Comparison of ENCODE assay signal across 18 cellular contexts in genomic region chr10:79259834-79260233, GRCh38.
DNase-seq lines count a peak whose midpoint lies in the region; ATAC-seq and TF ChIP-seq lines count a peak whose summit lies in the region.
"Had no signal": no experiment of that assay in that cellular context is flagged by ENCODE, and none has a peak within 500 bp of the region (broad histone marks: within the 10 kb centered on the region; RNA-seq: fewer than 3 reads in every experiment).

No MANE protein-coding gene starts in this region.

- peak overlapping the region in 1 of 2 experiments; percentile 0 for H3K14ac ChIP-seq in mesenchymal stem cell (ENCODE audit: low read length in 2 of 2)

- no peak for ATAC-seq in activated CD8-positive, alpha-beta memory T cell treated with anti-CD3 and anti-CD28 coated beads, Interleukin-2, amount 10 ng/mL, durations not matched to agents 7 days and 5 days
- ATAC-seq in T-helper 17 cell (no peak), GM21367 (IDR thresholded peaks at IDR 0.05; ENCODE audit: unreplicated experiment) (no peak)
- ATAC-seq: left lung; stimulated activated naive CD8-positive, alpha-beta T cell treated with anti-CD3 and anti-CD28 coated beads, Interleukin-15, amount 100 ng/mL, for 72 hours had no signal

- no peak overlapping the region for H3K4ac ChIP-seq in mesenchymal stem cell (ENCODE audit: low read depth in 1 of 2, low read length in 2 of 2)

- H3K4me1 Mint-ChIP-seq in activated CD8-positive, alpha-beta memory T cell treated with anti-CD3 and anti-CD28 coated beads, Interleukin-2, amount 10 ng/mL, durations not matched to agents 7 days and 5 days: peaks cover 34% of the 10 kb centered on the region
- H3K4me1 Mint-ChIP-seq in T-helper 17 cell: peaks cover 33% of the 10 kb centered on the region

- no peak overlapping the region for H2AK5ac ChIP-seq in mesenchymal stem cell (ENCODE audit: low read length, severe bottlenecking)

- no peaks in the 10 kb centered on the region for H3K27me3 ChIP-seq in mesenchymal stem cell (ENCODE audit: control insufficient read depth in 1 of 2, insufficient read depth in 1 of 2, low read length in 2 of 2)
- no peaks in the 10 kb centered on the region for H3K27me3 ChIP-seq in suprapubic skin
- H3K27me3 ChIP-seq: left lung had no signal

- H4K91ac ChIP-seq in mesenchymal stem cell (ENCODE audit: low read length): no peak overlapping the region

- H3K23ac ChIP-seq in mesenchymal stem cell (ENCODE audit: low read length in 2 of 2): peak overlapping the region in 1 of 2 experiments; percentile 23

- H3K27ac ChIP-seq in mesenchymal stem cell (ENCODE audit: low read length, poor library complexity, severe bottlenecking) (no peak overlapping the region), suprapubic skin (peak overlapping the region; percentile 16)
- H3K27ac ChIP-seq: left lung had no signal

- DNase-seq in activated CD8-positive, alpha-beta memory T cell treated with anti-CD3 and anti-CD28 coated beads, Interleukin-2, amount 10 ng/mL, durations not matched to agents 7 days and 5 days: peak; percentile 47
- no peak for DNase-seq in activated CD8-positive, alpha-beta memory T cell treated with anti-CD3 and anti-CD28 coated beads, Interleukin-2, amount 50 U/mL, for 48 hours
- DNase-seq in T-helper 17 cell: no peak
- no peak for DNase-seq in mesenchymal stem cell
- no peak for DNase-seq in suprapubic skin (ENCODE audit: low spot score in 2 of 2)
- DNase-seq in inferior parietal cortex (ENCODE audit: extremely low spot score): no peak
- DNase-seq in HUDEP-2 (lab: John Stamatoyannopoulos, UW; ENCODE audit: unreplicated experiment in 76 of 76): no peak
- DNase-seq: activated CD4-positive, alpha-beta T cell treated with anti-CD3 and anti-CD28 coated beads, Interleukin-2, amount 50 U/mL, for 4 hours; caudate nucleus; CD4-positive, alpha-beta T cell; endodermal cell; left lung; naive B cell; NCI-H1694; NCI-H446; stimulated activated naive CD8-positive, alpha-beta T cell treated with anti-CD3 and anti-CD28 coated beads, Interleukin-15, amount 100 ng/mL, for 72 hours had no signal

- no peak overlapping the region for H3K9ac ChIP-seq in mesenchymal stem cell (ENCODE audit: low read length)

- CTCF ChIA-PET in activated CD8-positive, alpha-beta memory T cell treated with anti-CD3 and anti-CD28 coated beads, Interleukin-2, amount 10 ng/mL, durations not matched to agents 7 days and 5 days (lab: Charles Lee): interaction anchor here (1.4 to 1.7 kb wide), 2 partner anchors 10 to 64 kb away, joined by 3 to 4 read pairs; no protein-coding TSS in a partner anchor

- H2BK12ac ChIP-seq in mesenchymal stem cell (ENCODE audit: low read length in 2 of 2): peak overlapping the region; percentile 18 to 38

- no peak overlapping the region for H3K27ac Mint-ChIP-seq in activated CD8-positive, alpha-beta memory T cell treated with anti-CD3 and anti-CD28 coated beads, Interleukin-2, amount 10 ng/mL, durations not matched to agents 7 days and 5 days
- peak overlapping the region; percentile 39 for H3K27ac Mint-ChIP-seq in T-helper 17 cell
- H3K27ac Mint-ChIP-seq: CD4-positive, alpha-beta T cell; endodermal cell had no signal

- no peaks in the 10 kb centered on the region for H3K27me3 Mint-ChIP-seq in activated CD8-positive, alpha-beta memory T cell treated with anti-CD3 and anti-CD28 coated beads, Interleukin-2, amount 10 ng/mL, durations not matched to agents 7 days and 5 days
- no peaks in the 10 kb centered on the region for H3K27me3 Mint-ChIP-seq in T-helper 17 cell
- H3K27me3 Mint-ChIP-seq: CD4-positive, alpha-beta T cell; naive B cell; stimulated activated naive CD8-positive, alpha-beta T cell treated with anti-CD3 and anti-CD28 coated beads, Interleukin-15, amount 100 ng/mL, for 72 hours had no signal

- no peak for TF ChIP-seq CTCF in suprapubic skin (IDR thresholded peaks at IDR 0.05)

- H2BK5ac ChIP-seq in mesenchymal stem cell (ENCODE audit: low read depth, low read length, poor library complexity, severe bottlenecking): no peak overlapping the region

- H3K4me1 ChIP-seq in mesenchymal stem cell (ENCODE audit: control insufficient read depth, insufficient read depth, low read depth, low read length) (peaks cover 28% of the 10 kb centered on the region), suprapubic skin (peaks cover 46% of the 10 kb centered on the region)

- no peak overlapping the region for H3K4me3 ChIP-seq in mesenchymal stem cell (ENCODE audit: insufficient read depth in 1 of 2, low read depth in 1 of 2, low read length in 2 of 2)
- no peak overlapping the region for H3K4me3 ChIP-seq in suprapubic skin
- H3K4me3 ChIP-seq: left lung, prostate gland had no signal

- no peak overlapping the region for H2BK120ac ChIP-seq in mesenchymal stem cell (ENCODE audit: low read depth, low read length)

- no peak overlapping the region for H4K8ac ChIP-seq in mesenchymal stem cell (ENCODE audit: low read length)

- no peak overlapping the region for H3K4me2 ChIP-seq in mesenchymal stem cell (ENCODE audit: low read length, poor library complexity, severe bottlenecking)

- peaks cover 2% of the 10 kb centered on the region for H3K9me3 ChIP-seq in T-helper 17 cell (ENCODE audit: control insufficient read depth, low read length, poor library complexity, severe bottlenecking)
- no peaks in the 10 kb centered on the region for H3K9me3 ChIP-seq in mesenchymal stem cell (ENCODE audit: control insufficient read depth, low read length)
- no peaks in the 10 kb centered on the region for H3K9me3 ChIP-seq in suprapubic skin
- H3K9me3 ChIP-seq: left lung, prostate gland had no signal

- no peak overlapping the region for H2AFZ ChIP-seq in mesenchymal stem cell (ENCODE audit: low read depth, low read length)

- H3K36me3 Mint-ChIP-seq in activated CD8-positive, alpha-beta memory T cell treated with anti-CD3 and anti-CD28 coated beads, Interleukin-2, amount 10 ng/mL, durations not matched to agents 7 days and 5 days: peaks cover 5% of the 10 kb centered on the region
- no peaks in the 10 kb centered on the region for H3K36me3 Mint-ChIP-seq in T-helper 17 cell (ENCODE audit: low read depth)
- H3K36me3 Mint-ChIP-seq: naive B cell had no signal

- peak overlapping the region; percentile 34 to 71 for H3K18ac ChIP-seq in mesenchymal stem cell (ENCODE audit: low read depth in 1 of 2, low read length in 2 of 2)

- no peak for TF ChIP-seq EP300 in suprapubic skin (IDR thresholded peaks at IDR 0.05)

- no peak for TF ChIP-seq POLR2A in suprapubic skin (IDR thresholded peaks at IDR 0.05)

- no peak overlapping the region for H2BK15ac ChIP-seq in mesenchymal stem cell (ENCODE audit: low read depth, poor library complexity, severe bottlenecking)

- WGBS in mesenchymal stem cell: 90% methylated on average over 7 of the region's 7 CpGs
- 67% methylated on average over 7 of the region's 7 CpGs for WGBS in suprapubic skin

- H3K9me3 Mint-ChIP-seq in activated CD8-positive, alpha-beta memory T cell treated with anti-CD3 and anti-CD28 coated beads, Interleukin-2, amount 10 ng/mL, durations not matched to agents 7 days and 5 days (ENCODE audit: low read depth): no peaks in the 10 kb centered on the region
- H3K9me3 Mint-ChIP-seq: CD4-positive, alpha-beta T cell; endodermal cell; naive B cell; stimulated activated naive CD8-positive, alpha-beta T cell treated with anti-CD3 and anti-CD28 coated beads, Interleukin-15, amount 100 ng/mL, for 72 hours had no signal

- H3K79me1 ChIP-seq in mesenchymal stem cell (replicated peaks; ENCODE audit: low read length, poor library complexity, severe bottlenecking): peaks cover 52% of the 10 kb centered on the region

- peaks cover 63 to 74% of the 10 kb centered on the region in 2 experiments for H3K36me3 ChIP-seq in mesenchymal stem cell (ENCODE audit: control insufficient read depth in 1 of 2, insufficient read depth in 2 of 2, low read depth in 1 of 2, low read length in 2 of 2)
- peaks cover 12% of the 10 kb centered on the region for H3K36me3 ChIP-seq in suprapubic skin
- H3K36me3 ChIP-seq: prostate gland had no signal

- no peak overlapping the region for H3K4me3 Mint-ChIP-seq in activated CD8-positive, alpha-beta memory T cell treated with anti-CD3 and anti-CD28 coated beads, Interleukin-2, amount 10 ng/mL, durations not matched to agents 7 days and 5 days
- no peak overlapping the region for H3K4me3 Mint-ChIP-seq in T-helper 17 cell
- H3K4me3 Mint-ChIP-seq: CD4-positive, alpha-beta T cell; endodermal cell; stimulated activated naive CD8-positive, alpha-beta T cell treated with anti-CD3 and anti-CD28 coated beads, Interleukin-15, amount 100 ng/mL, for 72 hours had no signal
